1 cellular context compared by ENCODE assay signal in genomic region chr3:172140499-172141391, GRCh38.
A peak's percentile ranks its signal among the peaks of the same experiment; 100 is the strongest.
TF ChIP-seq lines count a peak whose summit lies in the region.

No MANE protein-coding gene starts in this region.

TF ChIP-seq in HEK293, 187 proteins besides CTCF, POLR2A, EP300 and RAD21 (continued from another document and continues in another):
- TF ChIP-seq ZNF335 (tag by site-specific recombination; conservative IDR thresholded peaks at IDR 0.05) (peak; percentile 25; the same call in 1 of the 2 replicates), KLF7 (tag by site-specific recombination; IDR thresholded peaks at IDR 0.05; ENCODE audit: borderline replicate concordance) (no peak), ZNF518A (tag by site-specific recombination; conservative IDR thresholded peaks at IDR 0.05; ENCODE audit: low read depth) (0 out of 2 replicates have a peak, but pooled peaks have one; percentile 36), ZNF2 (tag by site-specific recombination; IDR thresholded peaks at IDR 0.05) (0 out of 2 replicates have a peak, but pooled peaks have one; percentile 95), GLIS1 (tag by site-specific recombination; IDR thresholded peaks at IDR 0.05) (peak; percentile 56), ZNF624 (tag by site-specific recombination; IDR thresholded peaks at IDR 0.05) (no peak), ZNF324 (tag by site-specific recombination; IDR thresholded peaks at IDR 0.05) (peak; percentile 29; the same call in 1 of the 2 replicates), WT1 (tag by site-specific recombination; IDR thresholded peaks at IDR 0.05) (peak; percentile 91), ZNF146 (tag by site-specific recombination; IDR thresholded peaks at IDR 0.05) (peak; percentile 54; the same call in 1 of the 2 replicates), YY2 (tag by site-specific recombination; IDR thresholded peaks at IDR 0.05) (no peak), ZNF544 (tag by site-specific recombination; IDR thresholded peaks at IDR 0.05) (no peak), ZNF704 (tag by site-specific recombination; IDR thresholded peaks at IDR 0.05) (no peak), REST (tag by site-specific recombination; IDR thresholded peaks at IDR 0.05) (peak; percentile 55; the same call in 1 of the 2 replicates), TRIM28 (IDR thresholded peaks at IDR 0.05; ENCODE audit: borderline replicate concordance, low read length) (peak; percentile 79; the same call in 1 of the 2 replicates), ZNF140 (tag by site-specific recombination; IDR thresholded peaks at IDR 0.05) (no peak), ZNF16 (tag by site-specific recombination; IDR thresholded peaks at IDR 0.05; ENCODE audit: low read depth) (no peak), SALL2 (tag by site-specific recombination; IDR thresholded peaks at IDR 0.05; ENCODE audit: borderline replicate concordance) (no peak), ZNF280D (tag by site-specific recombination; IDR thresholded peaks at IDR 0.05) (no peak), ZNF175 (tag by site-specific recombination; IDR thresholded peaks at IDR 0.05) (no peak), ZNF626 (tag by site-specific recombination; IDR thresholded peaks at IDR 0.05) (no peak), ZBTB21 (tag by site-specific recombination; IDR thresholded peaks at IDR 0.05) (peak; percentile 77), ZBTB49 (tag by site-specific recombination; IDR thresholded peaks at IDR 0.05; ENCODE audit: low read depth) (no peak), HOXA7 (CRISPR knock-in tag; IDR thresholded peaks at IDR 0.05; ENCODE audit: borderline replicate concordance) (no peak), ZNF785 (tag by site-specific recombination; IDR thresholded peaks at IDR 0.05) (no peak), OSR2 (tag by site-specific recombination; IDR thresholded peaks at IDR 0.05) (peak; percentile 81; the same call in 1 of the 2 replicates), GLIS2 (tag by site-specific recombination; IDR thresholded peaks at IDR 0.05) (peak; percentile 24; the same call in 1 of the 2 replicates), ZNF121 (tag by site-specific recombination; IDR thresholded peaks at IDR 0.05) (no peak), ZNF514 (tag by site-specific recombination; IDR thresholded peaks at IDR 0.05) (no peak), HOXC10 (CRISPR knock-in tag; IDR thresholded peaks at IDR 0.05) (no peak), ZNF302 (tag by site-specific recombination; IDR thresholded peaks at IDR 0.05; ENCODE audit: low read depth) (no peak), ZNF610 (tag by site-specific recombination; IDR thresholded peaks at IDR 0.05; ENCODE audit: borderline replicate concordance) (no peak), ZNF660 (tag by site-specific recombination; IDR thresholded peaks at IDR 0.05) (peak; percentile 70; the same call in 1 of the 2 replicates)
- TF ChIP-seq, protein P1, sequence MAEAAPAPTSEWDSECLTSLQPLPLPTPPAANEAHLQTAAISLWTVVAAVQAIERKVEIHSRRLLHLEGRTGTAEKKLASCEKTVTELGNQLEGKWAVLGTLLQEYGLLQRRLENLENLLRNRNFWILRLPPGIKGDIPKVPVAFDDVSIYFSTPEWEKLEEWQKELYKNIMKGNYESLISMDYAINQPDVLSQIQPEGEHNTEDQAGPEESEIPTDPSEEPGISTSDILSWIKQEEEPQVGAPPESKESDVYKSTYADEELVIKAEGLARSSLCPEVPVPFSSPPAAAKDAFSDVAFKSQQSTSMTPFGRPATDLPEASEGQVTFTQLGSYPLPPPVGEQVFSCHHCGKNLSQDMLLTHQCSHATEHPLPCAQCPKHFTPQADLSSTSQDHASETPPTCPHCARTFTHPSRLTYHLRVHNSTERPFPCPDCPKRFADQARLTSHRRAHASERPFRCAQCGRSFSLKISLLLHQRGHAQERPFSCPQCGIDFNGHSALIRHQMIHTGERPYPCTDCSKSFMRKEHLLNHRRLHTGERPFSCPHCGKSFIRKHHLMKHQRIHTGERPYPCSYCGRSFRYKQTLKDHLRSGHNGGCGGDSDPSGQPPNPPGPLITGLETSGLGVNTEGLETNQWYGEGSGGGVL (tag by site-specific recombination; IDR thresholded peaks at IDR 0.05): peak; percentile 89
- TF ChIP-seq, protein P2, sequence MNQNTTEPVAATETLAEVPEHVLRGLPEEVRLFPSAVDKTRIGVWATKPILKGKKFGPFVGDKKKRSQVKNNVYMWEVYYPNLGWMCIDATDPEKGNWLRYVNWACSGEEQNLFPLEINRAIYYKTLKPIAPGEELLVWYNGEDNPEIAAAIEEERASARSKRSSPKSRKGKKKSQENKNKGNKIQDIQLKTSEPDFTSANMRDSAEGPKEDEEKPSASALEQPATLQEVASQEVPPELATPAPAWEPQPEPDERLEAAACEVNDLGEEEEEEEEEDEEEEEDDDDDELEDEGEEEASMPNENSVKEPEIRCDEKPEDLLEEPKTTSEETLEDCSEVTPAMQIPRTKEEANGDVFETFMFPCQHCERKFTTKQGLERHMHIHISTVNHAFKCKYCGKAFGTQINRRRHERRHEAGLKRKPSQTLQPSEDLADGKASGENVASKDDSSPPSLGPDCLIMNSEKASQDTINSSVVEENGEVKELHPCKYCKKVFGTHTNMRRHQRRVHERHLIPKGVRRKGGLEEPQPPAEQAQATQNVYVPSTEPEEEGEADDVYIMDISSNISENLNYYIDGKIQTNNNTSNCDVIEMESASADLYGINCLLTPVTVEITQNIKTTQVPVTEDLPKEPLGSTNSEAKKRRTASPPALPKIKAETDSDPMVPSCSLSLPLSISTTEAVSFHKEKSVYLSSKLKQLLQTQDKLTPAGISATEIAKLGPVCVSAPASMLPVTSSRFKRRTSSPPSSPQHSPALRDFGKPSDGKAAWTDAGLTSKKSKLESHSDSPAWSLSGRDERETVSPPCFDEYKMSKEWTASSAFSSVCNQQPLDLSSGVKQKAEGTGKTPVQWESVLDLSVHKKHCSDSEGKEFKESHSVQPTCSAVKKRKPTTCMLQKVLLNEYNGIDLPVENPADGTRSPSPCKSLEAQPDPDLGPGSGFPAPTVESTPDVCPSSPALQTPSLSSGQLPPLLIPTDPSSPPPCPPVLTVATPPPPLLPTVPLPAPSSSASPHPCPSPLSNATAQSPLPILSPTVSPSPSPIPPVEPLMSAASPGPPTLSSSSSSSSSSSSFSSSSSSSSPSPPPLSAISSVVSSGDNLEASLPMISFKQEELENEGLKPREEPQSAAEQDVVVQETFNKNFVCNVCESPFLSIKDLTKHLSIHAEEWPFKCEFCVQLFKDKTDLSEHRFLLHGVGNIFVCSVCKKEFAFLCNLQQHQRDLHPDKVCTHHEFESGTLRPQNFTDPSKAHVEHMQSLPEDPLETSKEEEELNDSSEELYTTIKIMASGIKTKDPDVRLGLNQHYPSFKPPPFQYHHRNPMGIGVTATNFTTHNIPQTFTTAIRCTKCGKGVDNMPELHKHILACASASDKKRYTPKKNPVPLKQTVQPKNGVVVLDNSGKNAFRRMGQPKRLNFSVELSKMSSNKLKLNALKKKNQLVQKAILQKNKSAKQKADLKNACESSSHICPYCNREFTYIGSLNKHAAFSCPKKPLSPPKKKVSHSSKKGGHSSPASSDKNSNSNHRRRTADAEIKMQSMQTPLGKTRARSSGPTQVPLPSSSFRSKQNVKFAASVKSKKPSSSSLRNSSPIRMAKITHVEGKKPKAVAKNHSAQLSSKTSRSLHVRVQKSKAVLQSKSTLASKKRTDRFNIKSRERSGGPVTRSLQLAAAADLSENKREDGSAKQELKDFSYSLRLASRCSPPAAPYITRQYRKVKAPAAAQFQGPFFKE (tag by site-specific recombination; IDR thresholded peaks at IDR 0.05; ENCODE audit: borderline replicate concordance): no peak
